1 cellular context compared by ENCODE assay signal in the genomic region with DNA sequence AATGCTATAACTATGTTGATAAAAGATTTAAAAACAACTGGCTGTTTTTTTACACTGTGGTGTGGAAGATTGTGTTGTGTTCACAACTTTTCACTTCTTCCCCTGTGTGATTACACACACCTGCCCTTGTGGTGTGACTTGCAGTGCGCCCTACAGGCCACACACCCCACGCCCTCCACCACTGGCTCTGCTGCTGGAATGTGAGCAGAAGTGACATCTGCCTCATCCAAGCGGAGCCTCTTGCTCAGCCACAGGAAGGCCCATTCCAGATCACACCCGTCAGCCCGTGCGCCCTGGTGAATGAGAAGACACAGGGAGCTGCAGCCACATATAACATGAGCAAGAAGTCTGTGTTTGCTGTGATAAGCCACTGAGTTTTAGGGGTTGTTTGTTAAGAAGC.
TF ChIP-seq lines count a peak whose summit lies in the region.

No MANE protein-coding gene starts in this region.

TF ChIP-seq in IMR-90, 13 proteins besides CTCF, POLR2A, EP300 and RAD21:
- no peak for TF ChIP-seq BHLHE40 (IDR thresholded peaks at IDR 0.05; ENCODE audit: low read depth, low read length)
- no peak for TF ChIP-seq RCOR1 (IDR thresholded peaks at IDR 0.05; ENCODE audit: insufficient replicate concordance, low read length)
- TF ChIP-seq FOS (IDR thresholded peaks at IDR 0.05; ENCODE audit: low read depth, low read length): no peak
- no peak for TF ChIP-seq CEBPB (IDR thresholded peaks at IDR 0.05; ENCODE audit: low read depth, low read length)
- TF ChIP-seq MXI1 (IDR thresholded peaks at IDR 0.05; ENCODE audit: borderline replicate concordance, low read depth, low read length): no peak
- no peak for TF ChIP-seq SMC3 (IDR thresholded peaks at IDR 0.05; ENCODE audit: low read depth, low read length)
- no peak for TF ChIP-seq CHD1 (IDR thresholded peaks at IDR 0.05; ENCODE audit: low read depth, low read length)
- TF ChIP-seq NFE2L2 (IDR thresholded peaks at IDR 0.05; ENCODE audit: low read depth, low read length): no peak
- no peak for TF ChIP-seq RFX5 (IDR thresholded peaks at IDR 0.05; ENCODE audit: low read depth, low read length)
- TF ChIP-seq, protein P1, sequence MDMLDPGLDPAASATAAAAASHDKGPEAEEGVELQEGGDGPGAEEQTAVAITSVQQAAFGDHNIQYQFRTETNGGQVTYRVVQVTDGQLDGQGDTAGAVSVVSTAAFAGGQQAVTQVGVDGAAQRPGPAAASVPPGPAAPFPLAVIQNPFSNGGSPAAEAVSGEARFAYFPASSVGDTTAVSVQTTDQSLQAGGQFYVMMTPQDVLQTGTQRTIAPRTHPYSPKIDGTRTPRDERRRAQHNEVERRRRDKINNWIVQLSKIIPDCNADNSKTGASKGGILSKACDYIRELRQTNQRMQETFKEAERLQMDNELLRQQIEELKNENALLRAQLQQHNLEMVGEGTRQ (IDR thresholded peaks at IDR 0.05; ENCODE audit: low read depth, low read length): no peak
- TF ChIP-seq MAFK (IDR thresholded peaks at IDR 0.05; ENCODE audit: low read depth, low read length): no peak
- no peak for TF ChIP-seq MAZ (IDR thresholded peaks at IDR 0.05; ENCODE audit: borderline replicate concordance, low read depth, low read length)
- TF ChIP-seq, protein P2, sequence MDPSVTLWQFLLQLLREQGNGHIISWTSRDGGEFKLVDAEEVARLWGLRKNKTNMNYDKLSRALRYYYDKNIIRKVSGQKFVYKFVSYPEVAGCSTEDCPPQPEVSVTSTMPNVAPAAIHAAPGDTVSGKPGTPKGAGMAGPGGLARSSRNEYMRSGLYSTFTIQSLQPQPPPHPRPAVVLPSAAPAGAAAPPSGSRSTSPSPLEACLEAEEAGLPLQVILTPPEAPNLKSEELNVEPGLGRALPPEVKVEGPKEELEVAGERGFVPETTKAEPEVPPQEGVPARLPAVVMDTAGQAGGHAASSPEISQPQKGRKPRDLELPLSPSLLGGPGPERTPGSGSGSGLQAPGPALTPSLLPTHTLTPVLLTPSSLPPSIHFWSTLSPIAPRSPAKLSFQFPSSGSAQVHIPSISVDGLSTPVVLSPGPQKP (IDR thresholded peaks at IDR 0.05; ENCODE audit: borderline replicate concordance, low read depth, low read length): no peak
TF ChIP-seq in IMR-90: peak in this region for 0.
